Comparison of ENCODE assay signal across 19 cellular contexts in the genomic region with DNA sequence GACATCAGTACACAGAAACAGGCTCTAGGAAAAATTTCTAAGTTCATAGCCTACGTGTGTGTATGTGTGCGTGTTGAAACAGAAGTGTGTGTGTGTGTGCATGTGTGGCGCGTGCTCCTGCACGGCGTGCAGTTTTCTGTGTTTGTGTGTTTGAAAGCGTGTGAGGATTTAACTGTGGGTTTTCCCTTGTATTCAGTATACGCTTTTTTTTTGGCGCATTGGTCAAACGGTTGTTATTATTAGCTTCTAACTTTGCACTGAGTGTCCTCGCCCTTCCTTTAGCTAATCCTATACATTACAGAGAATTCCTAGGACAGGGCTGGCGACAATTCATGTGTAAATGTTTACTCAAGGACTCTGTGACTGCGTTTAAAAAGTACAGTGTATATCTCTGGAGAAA. TPM values are rescaled to one million over a fixed set of nuclear protein-coding genes. Genes with fewer than 3 reads are reported as not detected.
DNase-seq lines count a peak whose midpoint lies in the region; ATAC-seq, FAIRE-seq and TF ChIP-seq lines count a peak whose summit lies in the region.
"Had no signal": no experiment of that assay in that cellular context is flagged by ENCODE, and none has a peak within 500 bp of the region (broad histone marks: within the 10 kb centered on the region; RNA-seq: fewer than 3 reads in every experiment).

No MANE protein-coding gene starts in this region.

- H3K4me1 ChIP-seq in HepG2 (ENCODE audit: insufficient read depth, low read length) (peaks cover 39% of the 10 kb centered on the region), right lobe of liver (no peaks in the 10 kb centered on the region), endothelial cell of umbilical vein (ENCODE audit: control insufficient read depth, extremely low read depth, insufficient read depth, low read length) (no peaks in the 10 kb centered on the region), transverse colon (no peaks in the 10 kb centered on the region), vagina (no peaks in the 10 kb centered on the region)

- no peak for TF ChIP-seq CTCF in HepG2 (CRISPR knock-in tag; IDR thresholded peaks at IDR 0.05)
- TF ChIP-seq CTCF in right lobe of liver (IDR thresholded peaks at IDR 0.05): no peak
- TF ChIP-seq CTCF in endothelial cell of umbilical vein (IDR thresholded peaks at IDR 0.05; ENCODE audit: extremely low read depth in 1 of 2, insufficient read depth in 1 of 2, low read depth in 1 of 2, low read length in 2 of 2): no peak
- TF ChIP-seq CTCF in transverse colon (IDR thresholded peaks at IDR 0.05): no peak
- no peak for TF ChIP-seq CTCF in vagina (IDR thresholded peaks at IDR 0.05)

- CTCF ChIA-PET in HepG2 (lab: Yijun Ruan, JAX; ENCODE audit: low intra/inter-chr PET ratio, low total read pairs): no interaction called here
- CTCF ChIA-PET in endothelial cell of umbilical vein (lab: Charles Lee): interaction anchor here (0.9 to 1.0 kb wide), 2 partner anchors 11 to 21 kb away, joined by 3 to 4 read pairs; no protein-coding TSS in a partner anchor

- DNase-seq in HepG2 (ENCODE audit: low spot score) (peak; percentile 79), right lobe of liver (no peak), NCI-H774 (lab: John Stamatoyannopoulos, UW) (peak; percentile 3), endothelial cell of umbilical vein (ENCODE audit: low read depth, low spot score) (no peak), transverse colon (peak; percentile 0), vagina (ENCODE audit: extremely low spot score in 2 of 2) (no peak), HUDEP-2 (lab: John Stamatoyannopoulos, UW; ENCODE audit: unreplicated experiment in 76 of 76) (no peak)
- DNase-seq: ACHN; CD8-positive, alpha-beta T cell; EL; H9; NCI-H1092 treated with DMSO at 0.1 percent for 48 hours; NCI-H1694 treated with DMSO at 0.1 percent for 48 hours; NCI-H446 had no signal

- no peak for TF ChIP-seq RAD21 in HepG2 (CRISPR knock-in tag; IDR thresholded peaks at IDR 0.05)

- H3K4me2 ChIP-seq in HepG2 (ENCODE audit: low read depth, low read length) (peak overlapping the region; percentile 58), endothelial cell of umbilical vein (ENCODE audit: insufficient read depth, low read length) (no peak overlapping the region)

- H3K9me3 ChIP-seq in HepG2 (ENCODE audit: low read length) (peaks cover 7% of the 10 kb centered on the region; the same call in 1 of the 2 replicates), right lobe of liver (no peaks in the 10 kb centered on the region), endothelial cell of umbilical vein (replicated peaks; ENCODE audit: control insufficient read depth, insufficient read depth, low read length) (no peaks in the 10 kb centered on the region), transverse colon (no peaks in the 10 kb centered on the region), vagina (no peaks in the 10 kb centered on the region)
- H3K9me3 ChIP-seq: SJSA1 had no signal

- TF ChIP-seq EP300 in HepG2 (IDR thresholded peaks at IDR 0.05; ENCODE audit: low read depth in 2 of 2, low read length in 2 of 2): no peak
- TF ChIP-seq EP300 in HepG2 (CRISPR knock-in tag; IDR thresholded peaks at IDR 0.05; ENCODE audit: borderline replicate concordance): no peak
- no peak for TF ChIP-seq EP300 in transverse colon (IDR thresholded peaks at IDR 0.05; ENCODE audit: low read depth)

- ATAC-seq in HepG2: peak; percentile 83
- no peak for ATAC-seq in right lobe of liver
- no peak for ATAC-seq in HG02642 (IDR thresholded peaks at IDR 0.05; ENCODE audit: poor library complexity, unreplicated experiment)
- ATAC-seq: CD8-positive, alpha-beta T cell had no signal

- H3K27ac ChIP-seq in HepG2 (ENCODE audit: extremely low read length, insufficient read depth, low read length) (peak overlapping the region; percentile 52), right lobe of liver (no peak overlapping the region), endothelial cell of umbilical vein (ENCODE audit: insufficient read depth, low read depth, low read length) (no peak overlapping the region), transverse colon (no peak overlapping the region), vagina (no peak overlapping the region)
- H3K27ac ChIP-seq: SJSA1 had no signal

- peaks cover 3 to 23% of the 10 kb centered on the region in 2 experiments; a peak in 4 of 5 replicates for H3K36me3 ChIP-seq in HepG2 (replicated peaks in 1 of 2; ENCODE audit: control insufficient read depth in 1 of 2, insufficient read depth in 2 of 2, low read length in 2 of 2)
- peaks cover 0 to 12% (median 4%) of the 10 kb centered on the region in 4 donors for H3K36me3 ChIP-seq in right lobe of liver
- H3K36me3 ChIP-seq in endothelial cell of umbilical vein (ENCODE audit: control insufficient read depth in 2 of 2, extremely low read depth in 1 of 2, insufficient read depth in 2 of 2, low read length in 2 of 2): peaks cover 0 to 11% of the 10 kb centered on the region in 2 experiments
- H3K36me3 ChIP-seq in transverse colon: peaks cover 0 to 7% (median 0%) of the 10 kb centered on the region in 4 donors
- H3K36me3 ChIP-seq in vagina: peaks cover 0 to 23% of the 10 kb centered on the region in 2 donors

- 26% methylated on average over 13 of the region's 13 CpGs for WGBS in HepG2 (ENCODE audit: low lambda C conversion rate)
- 73% methylated on average over 13 of the region's 13 CpGs for WGBS in right lobe of liver (ENCODE audit: insufficient coverage, low coverage, low lambda C conversion rate, missing lambda C conversion rate)
- 63 to 66% methylated on average over 12 to 13 of the region's 13 CpGs for WGBS in transverse colon (ENCODE audit: low coverage in 1 of 2), 2 donors

- H3K9me1 ChIP-seq in endothelial cell of umbilical vein (replicated peaks; ENCODE audit: control insufficient read depth, extremely low read depth, insufficient read depth, low read length): no peaks in the 10 kb centered on the region

- H3K79me2 ChIP-seq in HepG2 (ENCODE audit: insufficient read depth, low read length): no peaks in the 10 kb centered on the region
- no peaks in the 10 kb centered on the region for H3K79me2 ChIP-seq in endothelial cell of umbilical vein (ENCODE audit: control insufficient read depth, insufficient read depth, low read length)

- H3K9ac ChIP-seq in HepG2 (ENCODE audit: insufficient read depth, low read depth, low read length): no peak overlapping the region
- H3K9ac ChIP-seq in endothelial cell of umbilical vein (replicated peaks; ENCODE audit: extremely low read depth, insufficient read depth, low read length): no peak overlapping the region

- in situ Hi-C loops in HepG2 (cut with HindIII; ENCODE audit: extremely low pct_ligation_motif_present, low pct_unique_long_range_greater_than_20kb) (no loop called here), transverse colon (cut with MboI; ENCODE audit: low pct_ligation_motif_present in 1 of 4, low pct_unique_long_range_greater_than_20kb in 1 of 4, low sequenced_read_pairs in 3 of 4) (loop anchor here in 1 of 4 donors (10.0 kb wide), 1 partner anchor 139 kb away; no protein-coding TSS in a partner anchor)

- no peak overlapping the region for H2AFZ ChIP-seq in HepG2 (ENCODE audit: low read length)
- H2AFZ ChIP-seq in endothelial cell of umbilical vein (ENCODE audit: low read depth, low read length): no peak overlapping the region

- no peaks in the 10 kb centered on the region for H3K27me3 ChIP-seq in HepG2 (ENCODE audit: control insufficient read depth in 1 of 2, insufficient read depth in 2 of 2, low read length in 2 of 2)
- H3K27me3 ChIP-seq in right lobe of liver: no peaks in the 10 kb centered on the region
- H3K27me3 ChIP-seq in endothelial cell of umbilical vein (ENCODE audit: control insufficient read depth in 2 of 2, insufficient read depth in 2 of 2, low read length in 2 of 2): no peaks in the 10 kb centered on the region
- H3K27me3 ChIP-seq in transverse colon: no peaks in the 10 kb centered on the region
- H3K27me3 ChIP-seq in vagina: no peaks in the 10 kb centered on the region
- H3K27me3 ChIP-seq: SJSA1 had no signal

- peak overlapping the region in 1 of 3 experiments; percentile 34; a peak in 1 of 6 replicates for H3K4me3 ChIP-seq in HepG2 (replicated peaks in 1 of 3; ENCODE audit: insufficient read depth in 1 of 3, low read depth in 2 of 3, low read length in 3 of 3)
- H3K4me3 ChIP-seq in right lobe of liver: no peak overlapping the region
- no peak overlapping the region for H3K4me3 ChIP-seq in endothelial cell of umbilical vein (replicated peaks in 1 of 3; ENCODE audit: insufficient read depth in 1 of 3, low read depth in 1 of 3, low read length in 3 of 3)
- H3K4me3 ChIP-seq in transverse colon: no peak overlapping the region
- H3K4me3 ChIP-seq in vagina: no peak overlapping the region
- H3K4me3 ChIP-seq: K562, SJSA1 had no signal

- dilution Hi-C loops in endothelial cell of umbilical vein (cut with MboI; ENCODE audit: extremely low pct_ligation_motif_present, low sequenced_read_pairs): no loop called here

- peak; percentile 81 for FAIRE-seq in HepG2 (lab: Jason Lieb, UNC)
- no peak for FAIRE-seq in endothelial cell of umbilical vein (lab: Jason Lieb, UNC)
- FAIRE-seq: K562 had no signal

- no peak for TF ChIP-seq POLR2A in HepG2 (IDR thresholded peaks at IDR 0.05; ENCODE audit: insufficient read depth in 1 of 2, low read depth in 2 of 2, low read length in 2 of 2)
- no peak for TF ChIP-seq POLR2A in right lobe of liver (IDR thresholded peaks at IDR 0.05)
- TF ChIP-seq POLR2A in endothelial cell of umbilical vein (IDR thresholded peaks at IDR 0.05; ENCODE audit: low read depth, low read length): no peak
- TF ChIP-seq POLR2A in transverse colon (IDR thresholded peaks at IDR 0.05): no peak
- TF ChIP-seq POLR2A in vagina (IDR thresholded peaks at IDR 0.05): no peak

- no TSS peak for BruUV-seq in HepG2 (replicated peaks; lab: Mats Ljungman, UMichigan)
- BruUV-seq in endothelial cell of umbilical vein (replicated peaks; lab: Mats Ljungman, UMichigan): TSS peak; percentile 22

- no peaks in the 10 kb centered on the region for H4K20me1 ChIP-seq in HepG2 (ENCODE audit: insufficient read depth, low read length)
- no peaks in the 10 kb centered on the region for H4K20me1 ChIP-seq in endothelial cell of umbilical vein (replicated peaks; ENCODE audit: control insufficient read depth, extremely low read depth, insufficient read depth, low read length)

- POLR2A ChIA-PET in HepG2 (lab: Yijun Ruan, JAX) (interaction anchor here (0.8 to 1.0 kb wide), 3 partner anchors 21 to 81 kb away, joined by 3 to 4 read pairs (median 3); partner anchors contain the start of genes AFMID and TK1), endothelial cell of umbilical vein (lab: Charles Lee) (interaction anchor here (0.6 to 0.7 kb wide), 2 partner anchors 9 to 36 kb away, joined by 3 to 4 read pairs; no protein-coding TSS in a partner anchor)

- intact Hi-C loops in HepG2 (cut with micrococcal nuclease; ENCODE audit: unreplicated experiment) (no loop called here), right lobe of liver (cut with DNase I) (no loop called here), endothelial cell of umbilical vein (cut with micrococcal nuclease) (no loop called here), transverse colon (cut with DNase I; ENCODE audit: low total_unique reads) (no loop called here), vagina (cut with DNase I) (no loop called here)

RNA-seq across cellular contexts. Expression of gene TMC6, which starts 23.0 kb away (rescaled TPM):
- 20.4 and 48.4 TPM in 2 replicates for total RNA-seq in HepG2 (2016; rRNA removed; fragmentation: Illumina TruSeq; extraction: Trizol)
- 21.4 and 23.6 TPM in 2 replicates for total RNA-seq in HepG2 (2016; cell fraction: cytosol; rRNA removed; fragmentation: Illumina TruSeq; extraction: Trizol; ENCODE audit: low read depth)
- total RNA-seq in HepG2 (2016; cell fraction: insoluble cytoplasmic fraction; rRNA removed; fragmentation: Illumina TruSeq; extraction: Trizol): 19.7 and 47.9 TPM in 2 replicates
- 29.0 and 34.4 TPM in 2 replicates for total RNA-seq in HepG2 (2016; cell fraction: membrane; rRNA removed; fragmentation: Illumina TruSeq; extraction: Trizol)
- total RNA-seq in HepG2 (2016; cell fraction: nucleus; rRNA removed; fragmentation: Illumina TruSeq; extraction: Trizol): 47.2 and 55.0 TPM in 2 replicates
- 99.1 and 118 TPM in 2 replicates for polyA plus RNA-seq in HepG2 (2011; rRNA removed)
- polyA plus RNA-seq in HepG2 (2011; cell fraction: cytosol; rRNA removed): 42.4 and 70.8 TPM in 2 replicates
- polyA plus RNA-seq in HepG2 (2011; cell fraction: nucleus; rRNA removed): 648 and 982 TPM in 2 replicates
- polyA plus RNA-seq in HepG2 (2012): 45.7 and 50.3 TPM in 2 replicates
- 8.9 and 10.6 TPM in 2 replicates for polyA plus RNA-seq in HepG2 (2016; cell fraction: cytosol; fragmentation: Illumina TruSeq; extraction: Trizol; ENCODE audit: low read depth)
- 16.1 and 17.9 TPM in 2 replicates for polyA plus RNA-seq in HepG2 (2016; cell fraction: insoluble cytoplasmic fraction; fragmentation: Illumina TruSeq; extraction: Trizol; ENCODE audit: low read depth)
- 18.2 and 19.0 TPM in 2 replicates for polyA plus RNA-seq in HepG2 (2016; cell fraction: membrane; fragmentation: Illumina TruSeq; extraction: Trizol; ENCODE audit: low read depth)
- 126 and 147 TPM in 2 replicates for polyA plus RNA-seq in HepG2 (2016; cell fraction: nucleus; fragmentation: Illumina TruSeq; extraction: Trizol; ENCODE audit: insufficient read depth, low read depth)
- polyA minus RNA-seq in HepG2 (2011; rRNA and poly(A)+ RNA removed; ENCODE audit: low replicate concordance): 23.3 and 152 TPM in 2 replicates
- polyA minus RNA-seq in HepG2 (2011; cell fraction: cytosol; rRNA and poly(A)+ RNA removed): 48.9 and 63.1 TPM in 2 replicates
- 92.6 and 109 TPM in 2 replicates for polyA minus RNA-seq in HepG2 (2011; cell fraction: nucleus; rRNA and poly(A)+ RNA removed)
- total RNA-seq in right lobe of liver: 10 to 100 TPM; 10.9 to 24.7 (median 15.7) TPM
- total RNA-seq in endothelial cell of umbilical vein: 58.0 and 72.4 TPM in 2 replicates
- 23.2 and 26.7 TPM in 2 replicates for polyA plus RNA-seq in endothelial cell of umbilical vein
- polyA plus RNA-seq in endothelial cell of umbilical vein (2011; cell fraction: cytosol; rRNA removed): 7.1 and 11.0 TPM in 2 replicates
- 51.1 and 62.2 TPM in 2 replicates for polyA plus RNA-seq in endothelial cell of umbilical vein (2011; cell fraction: nucleus; rRNA removed)
- 13.7 and 26.4 TPM in 2 replicates for polyA plus RNA-seq in endothelial cell of umbilical vein (2012)
- polyA minus RNA-seq in endothelial cell of umbilical vein: 14.8 and 17.1 TPM in 2 replicates
- 36.7 TPM for polyA minus RNA-seq in endothelial cell of umbilical vein (2011; cell fraction: cytosol; rRNA and poly(A)+ RNA removed)
- 17.9 and 26.0 TPM in 2 replicates for polyA minus RNA-seq in endothelial cell of umbilical vein (2011; cell fraction: nucleus; rRNA and poly(A)+ RNA removed)
- 100 to 1,000 TPM in 1 of 4 donors, 10 to 100 TPM in 3; 39.7 to 181 (median 68.0) TPM for total RNA-seq in transverse colon
- total RNA-seq in vagina: 64.8 TPM
- total RNA-seq: RPMI7951 had no signal

RNA-seq across cellular contexts. Expression of gene TMC8, which starts 25.0 kb away (rescaled TPM):
- 0.08 and 0.53 TPM in 2 replicates for total RNA-seq in HepG2 (2016; rRNA removed; fragmentation: Illumina TruSeq; extraction: Trizol)
- 0.09 and 0.61 TPM in 2 replicates for total RNA-seq in HepG2 (2016; cell fraction: cytosol; rRNA removed; fragmentation: Illumina TruSeq; extraction: Trizol; ENCODE audit: low read depth)
- total RNA-seq in HepG2 (2016; cell fraction: insoluble cytoplasmic fraction; rRNA removed; fragmentation: Illumina TruSeq; extraction: Trizol): 0.04 and 0.65 TPM in 2 replicates
- 0.83 TPM in 2 replicates for total RNA-seq in HepG2 (2016; cell fraction: membrane; rRNA removed; fragmentation: Illumina TruSeq; extraction: Trizol)
- 0.85 and 1.9 TPM in 2 replicates for total RNA-seq in HepG2 (2016; cell fraction: nucleus; rRNA removed; fragmentation: Illumina TruSeq; extraction: Trizol)
- polyA plus RNA-seq in HepG2 (2011; rRNA removed): 7.8 and 11.1 TPM in 2 replicates
- polyA plus RNA-seq in HepG2 (2011; cell fraction: cytosol; rRNA removed): 5.7 and 7.7 TPM in 2 replicates
- 35.7 and 61.8 TPM in 2 replicates for polyA plus RNA-seq in HepG2 (2011; cell fraction: nucleus; rRNA removed)
- 5.3 and 8.8 TPM in 2 replicates for polyA plus RNA-seq in HepG2 (2012)
- polyA plus RNA-seq in HepG2 (2016; cell fraction: cytosol; fragmentation: Illumina TruSeq; extraction: Trizol; ENCODE audit: low read depth): 0.12 TPM in 1 of 2 replicates, not detected in the other
- 0.13 and 0.74 TPM in 2 replicates for polyA plus RNA-seq in HepG2 (2016; cell fraction: insoluble cytoplasmic fraction; fragmentation: Illumina TruSeq; extraction: Trizol; ENCODE audit: low read depth)
- 0.10 and 0.13 TPM in 2 replicates for polyA plus RNA-seq in HepG2 (2016; cell fraction: membrane; fragmentation: Illumina TruSeq; extraction: Trizol; ENCODE audit: low read depth)
- 0.76 and 1.7 TPM in 2 replicates for polyA plus RNA-seq in HepG2 (2016; cell fraction: nucleus; fragmentation: Illumina TruSeq; extraction: Trizol; ENCODE audit: insufficient read depth, low read depth)
- polyA minus RNA-seq in HepG2 (2011; rRNA and poly(A)+ RNA removed; ENCODE audit: low replicate concordance): 0.51 and 13.2 TPM in 2 replicates
- 4.5 and 4.8 TPM in 2 replicates for polyA minus RNA-seq in HepG2 (2011; cell fraction: cytosol; rRNA and poly(A)+ RNA removed)
- 12.2 and 14.3 TPM in 2 replicates for polyA minus RNA-seq in HepG2 (2011; cell fraction: nucleus; rRNA and poly(A)+ RNA removed)
- 1 to 10 TPM; 2.4 to 7.2 (median 4.8) TPM for total RNA-seq in right lobe of liver
- 0.99 and 1.3 TPM in 2 replicates for total RNA-seq in endothelial cell of umbilical vein
- polyA plus RNA-seq in endothelial cell of umbilical vein: 0.07 and 0.16 TPM in 2 replicates
- 0.04 and 0.08 TPM in 2 replicates for polyA plus RNA-seq in endothelial cell of umbilical vein (2011; cell fraction: cytosol; rRNA removed)
- 0.29 and 0.32 TPM in 2 replicates for polyA plus RNA-seq in endothelial cell of umbilical vein (2011; cell fraction: nucleus; rRNA removed)
- polyA plus RNA-seq in endothelial cell of umbilical vein (2012): not detected in 2 replicates
- 0.08 TPM in 1 of 2 replicates, not detected in the other for polyA minus RNA-seq in endothelial cell of umbilical vein
- not detected for polyA minus RNA-seq in endothelial cell of umbilical vein (2011; cell fraction: cytosol; rRNA and poly(A)+ RNA removed)
- polyA minus RNA-seq in endothelial cell of umbilical vein (2011; cell fraction: nucleus; rRNA and poly(A)+ RNA removed): 0.14 TPM in 1 of 2 replicates, not detected in the other
- total RNA-seq in transverse colon: 10 to 100 TPM in 2 of 4 donors, 1 to 10 TPM in 2; 1.2 to 40.8 (median 9.8) TPM
- 24.6 TPM for total RNA-seq in vagina
- total RNA-seq: RPMI7951, SJSA1 had no signal

RNA-seq across cellular contexts. Expression of gene C17orf99, which starts 40.6 kb away (rescaled TPM):
- total RNA-seq in HepG2 (2016; rRNA removed; fragmentation: Illumina TruSeq; extraction: Trizol): 0.22 and 1.7 TPM in 2 replicates
- total RNA-seq in HepG2 (2016; cell fraction: cytosol; rRNA removed; fragmentation: Illumina TruSeq; extraction: Trizol; ENCODE audit: low read depth): 0.51 and 0.88 TPM in 2 replicates
- 0.84 and 0.86 TPM in 2 replicates for total RNA-seq in HepG2 (2016; cell fraction: insoluble cytoplasmic fraction; rRNA removed; fragmentation: Illumina TruSeq; extraction: Trizol)
- total RNA-seq in HepG2 (2016; cell fraction: membrane; rRNA removed; fragmentation: Illumina TruSeq; extraction: Trizol): 1.1 and 1.2 TPM in 2 replicates
- 0.38 and 2.4 TPM in 2 replicates for total RNA-seq in HepG2 (2016; cell fraction: nucleus; rRNA removed; fragmentation: Illumina TruSeq; extraction: Trizol)
- 1.9 and 2.8 TPM in 2 replicates for polyA plus RNA-seq in HepG2 (2011; rRNA removed)
- 1.1 and 1.8 TPM in 2 replicates for polyA plus RNA-seq in HepG2 (2011; cell fraction: cytosol; rRNA removed)
- polyA plus RNA-seq in HepG2 (2011; cell fraction: nucleus; rRNA removed): 5.8 and 10.0 TPM in 2 replicates
- 1.5 and 2.2 TPM in 2 replicates for polyA plus RNA-seq in HepG2 (2012)
- 0.23 and 0.46 TPM in 2 replicates for polyA plus RNA-seq in HepG2 (2016; cell fraction: cytosol; fragmentation: Illumina TruSeq; extraction: Trizol; ENCODE audit: low read depth)
- 0.60 TPM in 1 of 2 replicates, not detected in the other for polyA plus RNA-seq in HepG2 (2016; cell fraction: insoluble cytoplasmic fraction; fragmentation: Illumina TruSeq; extraction: Trizol; ENCODE audit: low read depth)
- 0.59 and 1.1 TPM in 2 replicates for polyA plus RNA-seq in HepG2 (2016; cell fraction: membrane; fragmentation: Illumina TruSeq; extraction: Trizol; ENCODE audit: low read depth)
- 2.4 and 2.9 TPM in 2 replicates for polyA plus RNA-seq in HepG2 (2016; cell fraction: nucleus; fragmentation: Illumina TruSeq; extraction: Trizol; ENCODE audit: insufficient read depth, low read depth)
- polyA minus RNA-seq in HepG2 (2011; rRNA and poly(A)+ RNA removed; ENCODE audit: low replicate concordance): 0.72 TPM in 1 of 2 replicates, not detected in the other
- not detected in 2 replicates for polyA minus RNA-seq in HepG2 (2011; cell fraction: cytosol; rRNA and poly(A)+ RNA removed)
- 1.5 and 3.1 TPM in 2 replicates for polyA minus RNA-seq in HepG2 (2011; cell fraction: nucleus; rRNA and poly(A)+ RNA removed)
- not detected for total RNA-seq in right lobe of liver
- not detected in 2 replicates for total RNA-seq in endothelial cell of umbilical vein
- polyA plus RNA-seq in endothelial cell of umbilical vein: not detected in 2 replicates
- polyA plus RNA-seq in endothelial cell of umbilical vein (2011; cell fraction: cytosol; rRNA removed): not detected in 2 replicates
- polyA plus RNA-seq in endothelial cell of umbilical vein (2011; cell fraction: nucleus; rRNA removed): not detected in 2 replicates
- not detected in 2 replicates for polyA plus RNA-seq in endothelial cell of umbilical vein (2012)
- not detected in 2 replicates for polyA minus RNA-seq in endothelial cell of umbilical vein
- polyA minus RNA-seq in endothelial cell of umbilical vein (2011; cell fraction: cytosol; rRNA and poly(A)+ RNA removed): not detected
- polyA minus RNA-seq in endothelial cell of umbilical vein (2011; cell fraction: nucleus; rRNA and poly(A)+ RNA removed): not detected in 2 replicates
- not detected for total RNA-seq in transverse colon
- not detected for total RNA-seq in vagina
- total RNA-seq: CD8-positive, alpha-beta T cell; H9; HT1080; RPMI7951; SJSA1 had no signal

Comparison
In these comparisons a context has a peak if more than half of its experiments do, and no peak if none do; other contexts are left out.
1. DNase-seq: peak in HepG2 (single experiment), NCI-H774 (single experiment) and transverse colon (single experiment); none in right lobe of liver (0 of 3), endothelial cell of umbilical vein (single experiment), vagina (0 of 2) and HUDEP-2 (0 of 76).